ENCODE assay signal across 7 cellular contexts in the genomic region with DNA sequence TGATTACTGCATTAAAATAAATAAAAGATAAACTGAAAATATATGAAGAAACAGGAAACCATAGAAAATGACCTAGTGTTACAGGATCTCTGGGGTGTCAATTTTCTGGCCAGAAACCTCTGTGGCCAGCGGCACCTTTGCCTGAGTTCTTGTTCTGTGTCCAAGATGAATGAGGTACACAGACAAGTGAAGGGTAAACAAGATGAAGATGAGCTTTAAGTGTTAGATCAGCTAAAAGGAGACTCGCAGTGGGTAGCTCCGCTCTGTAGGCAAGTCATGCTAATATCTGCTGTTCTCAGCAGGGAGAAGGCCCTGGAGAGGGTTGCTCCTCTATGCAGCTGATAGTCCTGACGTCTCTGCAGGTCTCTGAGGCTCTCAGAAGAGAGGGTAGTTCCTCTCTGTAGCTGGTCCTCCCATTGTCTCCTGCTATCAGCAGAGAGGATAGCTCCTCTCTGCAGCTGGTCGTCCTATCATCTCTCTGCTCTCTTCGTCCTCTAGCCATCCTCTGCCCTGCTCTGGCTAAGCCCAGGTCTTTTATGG. TPM values are rescaled to one million over a fixed set of nuclear protein-coding genes. Genes with fewer than 3 reads are reported as not detected.
DNase-seq lines count a peak whose midpoint lies in the region; ATAC-seq and TF ChIP-seq lines count a peak whose summit lies in the region.

No MANE protein-coding gene starts in this region.

- intact Hi-C loops in esophagus squamous epithelium (cut with DNase I), result no loop called here

- H3K36me3 ChIP-seq in esophagus squamous epithelium, result no peaks in the 10 kb centered on the region

- H3K4me3 ChIP-seq in esophagus squamous epithelium (peak overlapping the region; percentile 41 to 77 (median 66)), skeletal muscle cell (ENCODE audit: low read depth, low read length) (peak overlapping the region; percentile 58)

- no peak for TF ChIP-seq CTCF in esophagus squamous epithelium (IDR thresholded peaks at IDR 0.05)

- H3K27me3 ChIP-seq in esophagus squamous epithelium, result no peaks in the 10 kb centered on the region

- DNase-seq in esophagus squamous epithelium (lab: John Stamatoyannopoulos, UW), result no peak
- no peak for DNase-seq in skeletal muscle cell (ENCODE audit: low read depth)
- no peak for DNase-seq in MV-4-11 (lab: John Stamatoyannopoulos, UW)
- no peak for DNase-seq in activated CD8-positive, alpha-beta memory T cell treated with anti-CD3 and anti-CD28 coated beads for 24 hours
- no peak for DNase-seq in iPS-NIHi11 (ENCODE audit: low spot score)

- peak; percentile 13 for ATAC-seq in GM21528 (IDR thresholded peaks at IDR 0.05; ENCODE audit: low FRiP score, unreplicated experiment)

- H3K27ac ChIP-seq in esophagus squamous epithelium, result peak overlapping the region in 3 of 4 donors; percentile 38 to 62 (median 49)

- peaks cover 6 to 17% (median 13%) of the 10 kb centered on the region in 3 donors for H3K4me1 ChIP-seq in esophagus squamous epithelium

- no peaks in the 10 kb centered on the region for H3K9me3 ChIP-seq in esophagus squamous epithelium

- WGBS in esophagus squamous epithelium, 2 donors, result 48 to 77% methylated on average over 4 to 6 of the region's 6 CpGs

- no peak for TF ChIP-seq POLR2A in esophagus squamous epithelium (IDR thresholded peaks at IDR 0.05)

TF ChIP-seq in PFSK-1, 5 proteins besides CTCF, POLR2A, EP300 and RAD21:
- TF ChIP-seq, protein P1, sequence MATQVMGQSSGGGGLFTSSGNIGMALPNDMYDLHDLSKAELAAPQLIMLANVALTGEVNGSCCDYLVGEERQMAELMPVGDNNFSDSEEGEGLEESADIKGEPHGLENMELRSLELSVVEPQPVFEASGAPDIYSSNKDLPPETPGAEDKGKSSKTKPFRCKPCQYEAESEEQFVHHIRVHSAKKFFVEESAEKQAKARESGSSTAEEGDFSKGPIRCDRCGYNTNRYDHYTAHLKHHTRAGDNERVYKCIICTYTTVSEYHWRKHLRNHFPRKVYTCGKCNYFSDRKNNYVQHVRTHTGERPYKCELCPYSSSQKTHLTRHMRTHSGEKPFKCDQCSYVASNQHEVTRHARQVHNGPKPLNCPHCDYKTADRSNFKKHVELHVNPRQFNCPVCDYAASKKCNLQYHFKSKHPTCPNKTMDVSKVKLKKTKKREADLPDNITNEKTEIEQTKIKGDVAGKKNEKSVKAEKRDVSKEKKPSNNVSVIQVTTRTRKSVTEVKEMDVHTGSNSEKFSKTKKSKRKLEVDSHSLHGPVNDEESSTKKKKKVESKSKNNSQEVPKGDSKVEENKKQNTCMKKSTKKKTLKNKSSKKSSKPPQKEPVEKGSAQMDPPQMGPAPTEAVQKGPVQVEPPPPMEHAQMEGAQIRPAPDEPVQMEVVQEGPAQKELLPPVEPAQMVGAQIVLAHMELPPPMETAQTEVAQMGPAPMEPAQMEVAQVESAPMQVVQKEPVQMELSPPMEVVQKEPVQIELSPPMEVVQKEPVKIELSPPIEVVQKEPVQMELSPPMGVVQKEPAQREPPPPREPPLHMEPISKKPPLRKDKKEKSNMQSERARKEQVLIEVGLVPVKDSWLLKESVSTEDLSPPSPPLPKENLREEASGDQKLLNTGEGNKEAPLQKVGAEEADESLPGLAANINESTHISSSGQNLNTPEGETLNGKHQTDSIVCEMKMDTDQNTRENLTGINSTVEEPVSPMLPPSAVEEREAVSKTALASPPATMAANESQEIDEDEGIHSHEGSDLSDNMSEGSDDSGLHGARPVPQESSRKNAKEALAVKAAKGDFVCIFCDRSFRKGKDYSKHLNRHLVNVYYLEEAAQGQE (IDR thresholded peaks at IDR 0.05; ENCODE audit: insufficient read depth in 1 of 2, low read depth in 2 of 2, low read length in 2 of 2), result no peak
- TF ChIP-seq TAF1 (IDR thresholded peaks at IDR 0.05; ENCODE audit: borderline replicate concordance, insufficient read depth, low read length), result 0 out of 2 replicates have a peak, but pooled peaks have one; percentile 14

RNA-seq across cellular contexts. Expression of a gene that starts 35.9 kb away (rescaled TPM):
- 9.4 TPM for polyA plus RNA-seq in PFSK-1 (2012; ENCODE audit: insufficient read length, low read depth)
- total RNA-seq in esophagus squamous epithelium, result 10 to 100 TPM in 3 of 4 donors, 1 to 10 TPM in 1; 8.7 to 13.2 (median 10.4) TPM

RNA-seq across cellular contexts. Expression of a gene that starts 36.3 kb away (rescaled TPM):
- polyA plus RNA-seq in PFSK-1 (2012; ENCODE audit: insufficient read length, low read depth), result 0.94 TPM
- 1 to 10 TPM; 1.4 to 4.7 (median 2.0) TPM for total RNA-seq in esophagus squamous epithelium

RNA-seq across cellular contexts. Expression of a gene that starts 51.7 kb away (rescaled TPM):
- 30.6 TPM for polyA plus RNA-seq in PFSK-1 (2012; ENCODE audit: insufficient read length, low read depth)
- 100 to 1,000 TPM in 2 of 4 donors, 10 to 100 TPM in 2; 57.3 to 206 (median 96.6) TPM for total RNA-seq in esophagus squamous epithelium
